2 cellular contexts compared by ENCODE assay signal in the genomic region with DNA sequence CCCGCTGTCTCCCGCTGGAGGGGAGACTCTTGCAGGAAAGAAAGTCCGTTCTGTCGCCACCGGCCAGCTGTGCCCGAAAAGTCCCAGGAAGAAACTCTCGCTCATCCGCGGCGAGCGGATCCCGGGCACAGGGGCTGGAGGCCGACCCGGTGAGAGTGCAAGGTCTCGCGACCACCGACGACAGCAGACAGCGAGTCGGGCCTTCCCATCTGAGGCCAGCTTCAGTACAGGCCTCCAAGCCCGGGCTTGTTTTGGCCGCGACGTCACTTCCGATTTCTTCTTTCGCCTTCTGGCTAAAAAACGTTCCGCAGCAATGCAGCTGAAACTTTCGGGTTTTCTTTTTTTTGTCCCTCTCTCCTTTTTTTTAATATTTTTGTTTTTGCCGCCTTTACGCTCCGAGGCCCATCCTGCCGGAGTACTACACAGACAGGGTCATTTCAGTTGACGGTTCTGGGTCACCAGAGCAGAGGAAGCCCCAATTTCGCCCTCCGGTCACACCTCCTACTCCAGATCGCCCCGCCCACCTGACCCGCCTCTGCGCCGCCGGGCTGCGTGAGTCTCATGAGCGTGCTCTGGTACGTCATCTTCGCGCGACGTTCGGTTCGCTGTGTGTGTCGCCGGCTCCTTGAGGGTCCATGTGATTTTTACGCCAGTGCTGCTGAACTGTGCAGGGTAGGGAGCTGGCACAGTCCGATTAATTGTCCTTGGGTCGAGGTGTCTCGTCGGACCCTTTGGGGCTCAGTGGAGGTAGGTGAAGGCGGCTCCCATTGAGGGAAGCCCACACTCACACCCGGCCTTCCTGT.
TF ChIP-seq lines count a peak whose summit lies in the region.

Gene ANKRA2, minus strand, starts transcription at position 474 of the 803 bp plus-strand sequence. CDS start 2,758 bp downstream, outside the sequence.
Gene UTP15, plus strand, starts transcription at position 578 of the 803 bp plus-strand sequence. CDS start 1,602 bp downstream, outside the sequence.

TF ChIP-seq in IMR-90, 13 proteins besides CTCF, POLR2A, EP300 and RAD21:
- TF ChIP-seq ELK1 (IDR thresholded peaks at IDR 0.05; ENCODE audit: borderline replicate concordance, low read depth, low read length) (no peak), FOS (IDR thresholded peaks at IDR 0.05; ENCODE audit: low read depth, low read length) (no peak), MXI1 (IDR thresholded peaks at IDR 0.05; ENCODE audit: borderline replicate concordance, low read depth, low read length) (peak; percentile 99), BHLHE40 (IDR thresholded peaks at IDR 0.05; ENCODE audit: low read depth, low read length) (peak; percentile 70), MAZ (IDR thresholded peaks at IDR 0.05; ENCODE audit: borderline replicate concordance, low read depth, low read length) (peak; percentile 68; the same call in 1 of the 2 replicates), SMC3 (IDR thresholded peaks at IDR 0.05; ENCODE audit: low read depth, low read length) (no peak), CEBPB (IDR thresholded peaks at IDR 0.05; ENCODE audit: low read depth, low read length) (no peak), MAFK (IDR thresholded peaks at IDR 0.05; ENCODE audit: low read depth, low read length) (no peak), RCOR1 (IDR thresholded peaks at IDR 0.05; ENCODE audit: insufficient replicate concordance, low read length) (no peak), NFE2L2 (IDR thresholded peaks at IDR 0.05; ENCODE audit: low read depth, low read length) (no peak), CHD1 (IDR thresholded peaks at IDR 0.05; ENCODE audit: low read depth, low read length) (no peak), RFX5 (IDR thresholded peaks at IDR 0.05; ENCODE audit: low read depth, low read length) (no peak)
- TF ChIP-seq, protein P1, sequence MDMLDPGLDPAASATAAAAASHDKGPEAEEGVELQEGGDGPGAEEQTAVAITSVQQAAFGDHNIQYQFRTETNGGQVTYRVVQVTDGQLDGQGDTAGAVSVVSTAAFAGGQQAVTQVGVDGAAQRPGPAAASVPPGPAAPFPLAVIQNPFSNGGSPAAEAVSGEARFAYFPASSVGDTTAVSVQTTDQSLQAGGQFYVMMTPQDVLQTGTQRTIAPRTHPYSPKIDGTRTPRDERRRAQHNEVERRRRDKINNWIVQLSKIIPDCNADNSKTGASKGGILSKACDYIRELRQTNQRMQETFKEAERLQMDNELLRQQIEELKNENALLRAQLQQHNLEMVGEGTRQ (IDR thresholded peaks at IDR 0.05; ENCODE audit: low read depth, low read length) = peak; percentile 87

TF ChIP-seq in endothelial cell of umbilical vein, 7 proteins besides CTCF, POLR2A, EP300 and RAD21:
- no peak for TF ChIP-seq EZH2 (IDR thresholded peaks at IDR 0.05; ENCODE audit: borderline replicate concordance, low read depth, low read length, severe bottlenecking)
- TF ChIP-seq GATA2 (IDR thresholded peaks at IDR 0.05; ENCODE audit: insufficient read depth, insufficient read length, low read depth, low read length) = no peak
- peak; percentile 62 for TF ChIP-seq MYC (IDR thresholded peaks at IDR 0.05; ENCODE audit: low read depth, low read length)
- peak; percentile 91 for TF ChIP-seq MAX (IDR thresholded peaks at IDR 0.05; ENCODE audit: insufficient read depth, insufficient read length)
- no peak for TF ChIP-seq FOS (IDR thresholded peaks at IDR 0.05; ENCODE audit: borderline replicate concordance, insufficient read depth, low read length)
- TF ChIP-seq JUN (IDR thresholded peaks at IDR 0.05; ENCODE audit: borderline replicate concordance, insufficient read depth, insufficient read length, low read depth) = no peak
- TF ChIP-seq POLR2AphosphoS5 (IDR thresholded peaks at IDR 0.05; ENCODE audit: insufficient read depth, low read depth, low read length) = peak; percentile 69
TF ChIP-seq in endothelial cell of umbilical vein: peak in this region for 3.
